Comparison of ENCODE assay signal across 25 cellular contexts in genomic region chrX:39990388-39990787, GRCh38.
"Had no signal": no experiment of that assay in that cellular context is flagged by ENCODE, and none has a peak within 500 bp of the region (broad histone marks: within the 10 kb centered on the region; RNA-seq: fewer than 3 reads in every experiment).

No MANE protein-coding gene starts in this region.

- H3K4me1 ChIP-seq: body of pancreas had no signal

- H3K4me3 ChIP-seq: body of pancreas, coronary artery, dorsolateral prefrontal cortex had no signal

- H3K9me3 ChIP-seq: body of pancreas had no signal

- H3K27ac ChIP-seq: body of pancreas, coronary artery, dorsolateral prefrontal cortex, WERI-Rb-1 had no signal

- DNase-seq: activated B cell treated with CpG ODN at 0.5 μM for 24 hours; activated CD4-positive, alpha-beta T cell treated with anti-CD3 and anti-CD28 coated beads for 48 hours; activated CD4-positive, alpha-beta T cell treated with anti-CD3 and anti-CD28 coated beads, Interleukin-2, amount 50 U/mL, for 1 hour; activated CD4-positive, alpha-beta T cell treated with anti-CD3 and anti-CD28 coated beads, Interleukin-2, amount 50 U/mL, for 48 hours; activated CD8-positive, alpha-beta memory T cell treated with anti-CD3 and anti-CD28 coated beads for 24 hours; activated CD8-positive, alpha-beta T cell treated with anti-CD3 and anti-CD28 coated beads for 36 hours; activated effector memory CD4-positive, alpha-beta T cell treated with Interleukin-2 at 50 U/mL for 16 hours; activated naive CD4-positive, alpha-beta T cell treated with anti-CD3 and anti-CD28 coated beads for 36 hours; activated T-cell treated with anti-CD3 and anti-CD28 coated beads, Interleukin-2, amount 50 U/mL, for 4 hours; amniotic stem cell; anterior cingulate cortex; body of pancreas; dorsolateral prefrontal cortex; effector memory CD4-positive, alpha-beta T cell; endodermal cell; foreskin fibroblast; glutamatergic neuron; T-helper 1 cell; T-helper 17 cell; T1000; WERI-Rb-1 had no signal

- ATAC-seq: activated CD4-positive, CD25-positive, alpha-beta regulatory T cell treated with anti-CD3 and anti-CD28 coated beads, Interleukin-2, amount 50 U/mL, for 24 hours; activated CD8-positive, alpha-beta T cell treated with anti-CD3 and anti-CD28 coated beads for 36 hours; activated T-cell treated with anti-CD3 and anti-CD28 coated beads, Interleukin-2, amount 50 U/mL, for 4 hours; activated T-helper 17 cell treated with anti-CD3 and anti-CD28 coated beads, Interleukin-2, amount 50 U/mL, for 72 hours; body of pancreas; esophagus mucosa; T-helper 17 cell had no signal

- H3K27me3 ChIP-seq: body of pancreas had no signal

- H3K36me3 ChIP-seq: WERI-Rb-1 had no signal
